20 cellular contexts compared by ENCODE assay signal in genomic region chr2:135424849-135425248, GRCh38.
A peak's percentile ranks its signal among the peaks of the same experiment; 100 is the strongest.
DNase-seq lines count a peak whose midpoint lies in the region; ATAC-seq and TF ChIP-seq lines count a peak whose summit lies in the region.
"Had no signal": no experiment of that assay in that cellular context is flagged by ENCODE, and none has a peak within 500 bp of the region (broad histone marks: within the 10 kb centered on the region; RNA-seq: fewer than 3 reads in every experiment).

No MANE protein-coding gene starts in this region.

- no peak overlapping the region for H3K27ac ChIP-seq in SK-N-SH (ENCODE audit: low read depth in 2 of 2, low read length in 1 of 2)
- H3K27ac ChIP-seq in PC-3 (ENCODE audit: low read length), result no peak overlapping the region
- H3K27ac ChIP-seq in osteoblast (ENCODE audit: low read depth, low read length), result no peak overlapping the region
- H3K27ac ChIP-seq: HL-60 had no signal

- intact Hi-C loops in PC-3 (cut with micrococcal nuclease), result loop anchor here (2.0 kb wide), 2 partner anchors 176 to 286 kb away; no protein-coding TSS in a partner anchor

- H3K9me3 Mint-ChIP-seq in chondrocyte (ENCODE audit: low read depth), result peaks cover 18% of the 10 kb centered on the region

- H3K4me3 ChIP-seq in SK-N-SH (ENCODE audit: low read depth in 2 of 2, low read length in 1 of 2) (no peak overlapping the region), PC-3 (ENCODE audit: low read length) (no peak overlapping the region), osteoblast (ENCODE audit: insufficient read depth, low read length) (no peak overlapping the region)
- H3K4me3 ChIP-seq: HAP-1, K562 had no signal

- H3K4me1 ChIP-seq in SK-N-SH (ENCODE audit: control insufficient read depth in 1 of 2, insufficient read depth in 2 of 2, low read depth in 1 of 2, low read length in 1 of 2) (no peaks in the 10 kb centered on the region), PC-3 (ENCODE audit: insufficient read depth, low read length) (no peaks in the 10 kb centered on the region), osteoblast (ENCODE audit: insufficient read depth, low read length) (no peaks in the 10 kb centered on the region)
- H3K4me1 ChIP-seq: HAP-1 had no signal

- no peak for TF ChIP-seq RAD21 in SK-N-SH (IDR thresholded peaks at IDR 0.05; ENCODE audit: low read length)

- no peaks in the 10 kb centered on the region; the same call in 1 of the 2 replicates for H3K79me2 ChIP-seq in SK-N-SH (ENCODE audit: insufficient read depth)
- no peaks in the 10 kb centered on the region for H3K79me2 ChIP-seq in PC-3 (ENCODE audit: low read length)
- H3K79me2 ChIP-seq in osteoblast (ENCODE audit: insufficient read depth, low read length), result no peaks in the 10 kb centered on the region

- H3F3A ChIP-seq in SK-N-SH (replicated peaks; ENCODE audit: insufficient read depth) (no peaks in the 10 kb centered on the region), PC-3 (ENCODE audit: low read length, unreplicated experiment) (no peaks in the 10 kb centered on the region)

- H3K4me2 ChIP-seq in SK-N-SH (no peak overlapping the region), PC-3 (ENCODE audit: low read length) (no peak overlapping the region), osteoblast (ENCODE audit: insufficient read depth, low read length) (no peak overlapping the region)

- no peaks in the 10 kb centered on the region for H3K9me2 ChIP-seq in SK-N-SH
- H3K9me2 ChIP-seq in PC-3 (replicated peaks; ENCODE audit: low read length), result no peaks in the 10 kb centered on the region

- no peak overlapping the region for H3K4me3 Mint-ChIP-seq in chondrocyte (ENCODE audit: unreplicated experiment)
- H3K4me3 Mint-ChIP-seq: CD4-positive, CD25-positive, alpha-beta regulatory T cell; T-helper 1 cell treated with Interleukin-12 subunit alpha and Interleukin-12 subunit beta and Interleukin-4 antibody, amounts not matched to agents 30 μg/mL and 1 μg/mL, for 36 hours had no signal

- H3K27me3 Mint-ChIP-seq in chondrocyte (ENCODE audit: low read depth), result no peaks in the 10 kb centered on the region

- BruUV-seq in PC-3 (replicated peaks; lab: Mats Ljungman, UMichigan), result no TSS peak

- H3K27me3 ChIP-seq in SK-N-SH (ENCODE audit: insufficient read depth), result no peaks in the 10 kb centered on the region
- H3K27me3 ChIP-seq in PC-3 (ENCODE audit: low read length), result no peaks in the 10 kb centered on the region
- H3K27me3 ChIP-seq in osteoblast (ENCODE audit: insufficient read depth, low read length), result no peaks in the 10 kb centered on the region

- TF ChIP-seq EP300 in SK-N-SH (IDR thresholded peaks at IDR 0.05; ENCODE audit: borderline replicate concordance in 1 of 2, low read depth in 1 of 2, low read length in 1 of 2), result no peak

- H4K20me1 ChIP-seq in SK-N-SH (ENCODE audit: insufficient read depth) (no peaks in the 10 kb centered on the region), PC-3 (ENCODE audit: low read length) (no peaks in the 10 kb centered on the region), osteoblast (ENCODE audit: insufficient read depth, low read length) (no peaks in the 10 kb centered on the region)

- WGBS in SK-N-SH (ENCODE audit: low lambda C conversion rate), result 57% methylated on average over 1 of the region's 1 CpG

- DNase-seq in SK-N-SH (no peak), PC-3 (peak; percentile 45), chondrocyte (ENCODE audit: low spot score) (no peak), osteoblast (ENCODE audit: insufficient read length, low spot score, missing footprints) (no peak), AG08396 (ENCODE audit: low spot score) (no peak)
- DNase-seq: 8988T; AML-193; CD4-positive, CD25-positive, alpha-beta regulatory T cell; NCI-H1105; NCI-H1694 treated with DMSO at 0.1 percent for 48 hours; NCI-H2171; NCI-H446 treated with DMSO at 0.1 percent for 48 hours; NCI-H774 had no signal

- POLR2A ChIA-PET in SK-N-SH (lab: Yijun Ruan, JAX), result no interaction called here
- POLR2A ChIA-PET in PC-3 (lab: Charles Lee; ENCODE audit: unreplicated experiment), result no interaction called here

- peak; percentile 43 for TF ChIP-seq CTCF in SK-N-SH (IDR thresholded peaks at IDR 0.05)
- peak; percentile 71 for TF ChIP-seq CTCF in PC-3 (conservative IDR thresholded peaks at IDR 0.05; ENCODE audit: low read depth, low read length)
- peak; percentile 44 for TF ChIP-seq CTCF in chondrocyte (IDR thresholded peaks at IDR 0.05)
- TF ChIP-seq CTCF in osteoblast (IDR thresholded peaks at IDR 0.05; ENCODE audit: extremely low read depth, low read depth, low read length), result peak; percentile 37

- peaks cover 4% of the 10 kb centered on the region for H3K4me1 Mint-ChIP-seq in chondrocyte (ENCODE audit: low read depth)

- H3K9me3 ChIP-seq in SK-N-SH (no peaks in the 10 kb centered on the region), PC-3 (ENCODE audit: low read length) (no peaks in the 10 kb centered on the region), osteoblast (ENCODE audit: low read depth, low read length) (no peaks in the 10 kb centered on the region)

- H3K36me3 ChIP-seq in SK-N-SH (replicated peaks in 1 of 2; ENCODE audit: control insufficient read depth in 1 of 2, insufficient read depth in 2 of 2, low read length in 1 of 2) (no peaks in the 10 kb centered on the region), PC-3 (ENCODE audit: low read depth, low read length) (no peaks in the 10 kb centered on the region), osteoblast (ENCODE audit: insufficient read depth, low read length) (no peaks in the 10 kb centered on the region)
- H3K36me3 ChIP-seq: HAP-1 had no signal

- H3K27ac Mint-ChIP-seq in chondrocyte (ENCODE audit: unreplicated experiment), result no peak overlapping the region
- H3K27ac Mint-ChIP-seq: CD4-positive, CD25-positive, alpha-beta regulatory T cell; T-helper 1 cell treated with Interleukin-12 subunit alpha and Interleukin-12 subunit beta and Interleukin-4 antibody, amounts not matched to agents 30 μg/mL and 1 μg/mL, for 36 hours had no signal

- no peak overlapping the region for H2AFZ ChIP-seq in SK-N-SH (ENCODE audit: low read depth)
- no peak overlapping the region for H2AFZ ChIP-seq in PC-3 (ENCODE audit: low read length)
- no peak overlapping the region for H2AFZ ChIP-seq in osteoblast (ENCODE audit: low read length)

- CTCF ChIA-PET in SK-N-SH (lab: Yijun Ruan, JAX), result interaction anchor here (1.0 kb wide), 1 partner anchor 421 kb away, joined by 3 read pairs; no protein-coding TSS in a partner anchor
- CTCF ChIA-PET in PC-3 (lab: Charles Lee), result interaction anchor here (0.7 kb wide), 1 partner anchor 160 kb away, joined by 3 read pairs; no protein-coding TSS in a partner anchor

- peaks cover 6% of the 10 kb centered on the region for H3K36me3 Mint-ChIP-seq in chondrocyte (ENCODE audit: low read depth)

- H3K9ac ChIP-seq in SK-N-SH (no peak overlapping the region), PC-3 (ENCODE audit: low read length) (no peak overlapping the region)

- ATAC-seq in SK-N-SH treated with all-trans-retinoic acid at 6 μM for 48 hours, result no peak
- 0 out of 2 replicates have a peak, but pooled peaks have one; percentile 54 for ATAC-seq in PC-3
- no peak for ATAC-seq in HG03280 (IDR thresholded peaks at IDR 0.05; ENCODE audit: unreplicated experiment)
- no peak for ATAC-seq in GM18870 (IDR thresholded peaks at IDR 0.05; ENCODE audit: unreplicated experiment)
- ATAC-seq: K562 had no signal

TF ChIP-seq in SK-N-SH, 30 proteins besides CTCF, POLR2A, EP300 and RAD21:
- TF ChIP-seq FOSL2 (IDR thresholded peaks at IDR 0.05; ENCODE audit: borderline replicate concordance, low read depth) (no peak), CHD2 (IDR thresholded peaks at IDR 0.05; ENCODE audit: low read length, partially characterized antibody) (no peak), GATA2 (CRISPR knock-in tag; IDR thresholded peaks at IDR 0.05) (no peak), RXRA (IDR thresholded peaks at IDR 0.05; ENCODE audit: borderline replicate concordance, low read depth) (no peak), IRF3 (IDR thresholded peaks at IDR 0.05; ENCODE audit: low read depth, low read length) (no peak), POLR2AphosphoS5 (IDR thresholded peaks at IDR 0.05; ENCODE audit: low read depth, low read length) (no peak), TEAD4 (IDR thresholded peaks at IDR 0.05; ENCODE audit: borderline replicate concordance, insufficient read depth) (no peak), NFIC (IDR thresholded peaks at IDR 0.05; ENCODE audit: borderline replicate concordance) (no peak), RFX5 (IDR thresholded peaks at IDR 0.05; ENCODE audit: low read length) (no peak)

TF ChIP-seq in SK-N-SH treated with all-trans-retinoic acid at 6 μM for 48 hours, 23 proteins besides CTCF, POLR2A, EP300 and RAD21:
- TF ChIP-seq ZC3H10 (CRISPR knock-in tag; IDR thresholded peaks at IDR 0.05) (no peak), ARNTL (CRISPR knock-in tag; IDR thresholded peaks at IDR 0.05; ENCODE audit: borderline replicate concordance, low read depth) (no peak), OSR1 (CRISPR knock-in tag; IDR thresholded peaks at IDR 0.05) (no peak)
